34 cellular contexts compared by ENCODE assay signal in genomic region chr3:46477756-46478155, GRCh38. TPM values are rescaled to one million over a fixed set of nuclear protein-coding genes. Genes with fewer than 3 reads are reported as not detected.
"Had no signal": no experiment of that assay in that cellular context is flagged by ENCODE, and none has a peak within 500 bp of the region (broad histone marks: within the 10 kb centered on the region; RNA-seq: fewer than 3 reads in every experiment).

No MANE protein-coding gene starts in this region.

- DNase-seq: activated B cell treated with CpG ODN at 0.5 μM for 24 hours; activated CD4-positive, alpha-beta memory T cell treated with anti-CD3 and anti-CD28 coated beads for 36 hours; activated CD4-positive, alpha-beta T cell treated with anti-CD3 and anti-CD28 coated beads for 4 hours; activated CD4-positive, alpha-beta T cell treated with anti-CD3 and anti-CD28 coated beads, Interleukin-2, amount 50 U/mL, for 1 hour; activated CD4-positive, CD25-positive, alpha-beta regulatory T cell treated with anti-CD3 and anti-CD28 coated beads, Interleukin-2, amount 50 U/mL, for 72 hours; activated effector memory CD4-positive, alpha-beta T cell treated with anti-CD3 and anti-CD28 coated beads, Interleukin-2, amount 50 U/mL, for 16 hours; activated naive CD4-positive, alpha-beta T cell; activated naive CD4-positive, alpha-beta T cell treated with anti-CD3 and anti-CD28 coated beads, Interleukin-2, amount 50 U/mL, for 16 hours; activated naive CD8-positive, alpha-beta T cell treated with anti-CD3 and anti-CD28 coated beads for 36 hours; activated T-cell treated with anti-CD3 and anti-CD28 coated beads, Interleukin-2, amount 50 U/mL, for 1 hour; activated T-cell treated with anti-CD3 and anti-CD28 coated beads, Interleukin-2, amount 50 U/mL, for 72 hours; amniotic stem cell; Kasumi-1; KG1; MG63; NCI-H1048; NCI-H1105 treated with DMSO at 0.1 percent for 48 hours; NCI-H1436; NCI-H1694; NCI-H1930; NCI-H2081 treated with DMSO at 0.1 percent for 48 hours; NCI-H226; NCI-H446 treated with DMSO at 0.1 percent for 48 hours; NCI-H524; NCI-H69; RPMI8226; SHP77 treated with DMSO at 0.1 percent for 48 hours; SK-N-SH had no signal

- H3K9me3 ChIP-seq: SJSA1, SK-N-SH had no signal

- H3K27ac Mint-ChIP-seq: activated B cell treated with CpG ODN at 0.5 μM for 24 hours; activated CD4-positive, alpha-beta memory T cell treated with anti-CD3 and anti-CD28 coated beads for 36 hours; activated naive CD8-positive, alpha-beta T cell treated with anti-CD3 and anti-CD28 coated beads for 36 hours; activated T-cell treated with anti-CD3 and anti-CD28 coated beads, Interleukin-2, amount 50 U/mL, for 72 hours; activated T-helper 17 cell treated with anti-CD3 and anti-CD28 coated beads, Interleukin-2, amount 50 U/mL, for 72 hours; T-helper 1 cell treated with Interleukin-12 subunit alpha and Interleukin-12 subunit beta and Interleukin-4 antibody, amounts not matched to agents 30 μg/mL and 1 μg/mL, for 36 hours; T-helper 2 cell treated with Interferon-gamma antibody and Interleukin-4, amounts not matched to agents 5 μg/mL and 100 μg/mL, for 36 hours had no signal

- H3K27me3 ChIP-seq: cardiac muscle cell, MG63, SJSA1 had no signal

- H3K4me3 Mint-ChIP-seq: activated B cell treated with CpG ODN at 0.5 μM for 24 hours; activated CD4-positive, alpha-beta memory T cell treated with anti-CD3 and anti-CD28 coated beads for 36 hours; activated naive CD8-positive, alpha-beta T cell treated with anti-CD3 and anti-CD28 coated beads for 36 hours; activated T-cell treated with anti-CD3 and anti-CD28 coated beads, Interleukin-2, amount 50 U/mL, for 72 hours; activated T-helper 17 cell treated with anti-CD3 and anti-CD28 coated beads, Interleukin-2, amount 50 U/mL, for 72 hours; T-helper 1 cell treated with Interleukin-12 subunit alpha and Interleukin-12 subunit beta and Interleukin-4 antibody, amounts not matched to agents 30 μg/mL and 1 μg/mL, for 36 hours; T-helper 2 cell treated with Interferon-gamma antibody and Interleukin-4, amounts not matched to agents 5 μg/mL and 100 μg/mL, for 36 hours had no signal

- H3K36me3 Mint-ChIP-seq: activated naive CD8-positive, alpha-beta T cell treated with anti-CD3 and anti-CD28 coated beads for 36 hours had no signal

- H3K36me3 ChIP-seq: cardiac muscle cell, MG63, SJSA1 had no signal

- H3K27ac ChIP-seq: cardiac muscle cell, SJSA1 had no signal

- H3K4me1 Mint-ChIP-seq: activated B cell treated with CpG ODN at 0.5 μM for 24 hours; activated naive CD8-positive, alpha-beta T cell treated with anti-CD3 and anti-CD28 coated beads for 36 hours; activated T-helper 17 cell treated with anti-CD3 and anti-CD28 coated beads, Interleukin-2, amount 50 U/mL, for 72 hours had no signal

- H3K4me3 ChIP-seq: cardiac muscle cell, MG63, SJSA1 had no signal

- H3K9ac ChIP-seq: SK-N-SH had no signal

RNA-seq across cellular contexts. Expression of gene LTF, which starts 13.1 kb away (rescaled TPM):
- total RNA-seq: activated B cell treated with CpG ODN at 0.5 μM for 24 hours; activated CD4-positive, alpha-beta memory T cell treated with anti-CD3 and anti-CD28 coated beads for 36 hours; activated naive CD8-positive, alpha-beta T cell treated with anti-CD3 and anti-CD28 coated beads for 36 hours; activated T-cell treated with anti-CD3 and anti-CD28 coated beads, Interleukin-2, amount 50 U/mL, for 72 hours; activated T-helper 17 cell treated with anti-CD3 and anti-CD28 coated beads, Interleukin-2, amount 50 U/mL, for 72 hours; cardiac muscle cell had no signal

RNA-seq across cellular contexts. Expression of gene RTP3, which starts 20.0 kb away (rescaled TPM):
- total RNA-seq: activated B cell treated with CpG ODN at 0.5 μM for 24 hours; activated CD4-positive, alpha-beta memory T cell treated with anti-CD3 and anti-CD28 coated beads for 36 hours; activated naive CD8-positive, alpha-beta T cell treated with anti-CD3 and anti-CD28 coated beads for 36 hours; activated T-cell treated with anti-CD3 and anti-CD28 coated beads, Interleukin-2, amount 50 U/mL, for 72 hours; activated T-helper 17 cell treated with anti-CD3 and anti-CD28 coated beads, Interleukin-2, amount 50 U/mL, for 72 hours; aorta; cardiac muscle cell; SJSA1 had no signal
